In genomic region chr19:4496304-4496703, GRCh38 we compare ENCODE assay signal across 8 cellular contexts. TPM values are rescaled to one million over a fixed set of nuclear protein-coding genes. Genes with fewer than 3 reads are reported as not detected.
"Had no signal": no experiment of that assay in that cellular context is flagged by ENCODE, and none has a peak within 500 bp of the region (broad histone marks: within the 10 kb centered on the region; RNA-seq: fewer than 3 reads in every experiment).

No MANE protein-coding gene starts in this region.

- H3K4me3 ChIP-seq: K562 had no signal

- H3K9ac ChIP-seq: KMS-11 had no signal

- H3K27ac ChIP-seq: HL-60, KMS-11 had no signal

- H3K36me3 Mint-ChIP-seq: IgD-negative memory B cell had no signal

- H3K4me1 Mint-ChIP-seq: IgD-negative memory B cell had no signal

- H3K4me3 Mint-ChIP-seq: IgD-negative memory B cell had no signal

- DNase-seq: IMR-90, KBM-7, KG1 had no signal

- H3K4me2 ChIP-seq: KMS-11 had no signal

- H3K27me3 Mint-ChIP-seq: IgD-negative memory B cell had no signal

- H3K9me3 Mint-ChIP-seq: IgD-negative memory B cell had no signal

- H3K27ac Mint-ChIP-seq: IgD-negative memory B cell had no signal

RNA-seq across cellular contexts. Expression of gene PLIN5, which starts 38.7 kb away (rescaled TPM):
- total RNA-seq: HT1080, IMR-90 had no signal
- polyA plus RNA-seq: IgD-negative memory B cell, IMR-90 had no signal

RNA-seq across cellular contexts. Expression of gene LRG1, which starts 43.5 kb away (rescaled TPM):
- total RNA-seq: HT1080, IMR-90 had no signal
- polyA plus RNA-seq: IMR-90 had no signal
